ENCODE assay signal across 15 cellular contexts in genomic region chr3:46092704-46093085, GRCh38.
DNase-seq lines count a peak whose midpoint lies in the region; ATAC-seq and TF ChIP-seq lines count a peak whose summit lies in the region.
"Had no signal": no experiment of that assay in that cellular context is flagged by ENCODE, and none has a peak within 500 bp of the region (broad histone marks: within the 10 kb centered on the region; RNA-seq: fewer than 3 reads in every experiment).

No MANE protein-coding gene starts in this region.

- H2BK15ac ChIP-seq in mesendoderm (replicated peaks; ENCODE audit: low read depth): no peak overlapping the region

- H3K4ac ChIP-seq in mesendoderm (ENCODE audit: low read depth, low read length): no peak overlapping the region

- DNase-seq in germinal center (ENCODE audit: low spot score): peak; percentile 49
- no peak for DNase-seq in nephron progenitor cell
- DNase-seq in mesendoderm: no peak
- DNase-seq in NCI-H510A (lab: John Stamatoyannopoulos, UW): no peak
- DNase-seq: activated CD4-positive, alpha-beta T cell treated with anti-CD3 and anti-CD28 coated beads for 36 hours; CD4-positive, CD25-positive, alpha-beta regulatory T cell; kidney; NCI-H2029 treated with DMSO at 0.1 percent for 48 hours; sigmoid colon had no signal

- no peak overlapping the region for H2BK120ac ChIP-seq in mesendoderm (ENCODE audit: low read depth, low read length)

- no peak overlapping the region for H3K27ac Mint-ChIP-seq in nephron progenitor cell
- H3K27ac Mint-ChIP-seq: activated CD4-positive, alpha-beta T cell treated with anti-CD3 and anti-CD28 coated beads for 36 hours had no signal

- H3K23ac ChIP-seq in mesendoderm (ENCODE audit: low read length): no peak overlapping the region

- H3K79me2 ChIP-seq in mesendoderm (ENCODE audit: control insufficient read depth, insufficient read depth, low read length): no peaks in the 10 kb centered on the region

- no CpG with 5 or more reads among the region's 2 CpGs for WGBS in mesendoderm (ENCODE audit: extremely low coverage, insufficient coverage, low lambda C conversion rate)

- no peak overlapping the region for H4K5ac ChIP-seq in mesendoderm (ENCODE audit: low read length)

- no peak overlapping the region for H3K27ac ChIP-seq in mesendoderm (ENCODE audit: low read depth, low read length)
- H3K27ac ChIP-seq: gastroesophageal sphincter, sigmoid colon had no signal

- H3K56ac ChIP-seq in mesendoderm (ENCODE audit: low read length): no peak overlapping the region

- no peaks in the 10 kb centered on the region for H3K79me1 ChIP-seq in mesendoderm (ENCODE audit: low read length)

- H3K27me3 Mint-ChIP-seq in nephron progenitor cell (ENCODE audit: low read depth, poor library complexity): peaks cover 19% of the 10 kb centered on the region
- H3K27me3 Mint-ChIP-seq: CD4-positive, CD25-positive, alpha-beta regulatory T cell had no signal

- H3K18ac ChIP-seq in mesendoderm (ENCODE audit: low read length): no peak overlapping the region

- no peak for TF ChIP-seq CTCF in nephron progenitor cell (IDR thresholded peaks at IDR 0.05)

- H3K4me1 Mint-ChIP-seq in nephron progenitor cell: no peaks in the 10 kb centered on the region

- H3K9ac ChIP-seq in mesendoderm (ENCODE audit: low read length): no peak overlapping the region

- H3K4me1 ChIP-seq in mesendoderm (ENCODE audit: control insufficient read depth, low read depth, low read length): no peaks in the 10 kb centered on the region

- no peaks in the 10 kb centered on the region for H3K27me3 ChIP-seq in mesendoderm (ENCODE audit: insufficient read depth, low read length, poor library complexity)
- H3K27me3 ChIP-seq: gastroesophageal sphincter, sigmoid colon had no signal

- no peak overlapping the region for H2BK5ac ChIP-seq in mesendoderm (ENCODE audit: low read length)

- H3K36me3 ChIP-seq in mesendoderm (ENCODE audit: control insufficient read depth, insufficient read depth, low read length): no peaks in the 10 kb centered on the region
- H3K36me3 ChIP-seq: gastroesophageal sphincter, sigmoid colon had no signal

- no peak overlapping the region for H3K4me2 ChIP-seq in mesendoderm (ENCODE audit: low read length)

- ATAC-seq in GM18502 (IDR thresholded peaks at IDR 0.05; ENCODE audit: poor library complexity, unreplicated experiment) (peak; percentile 32), GM21367 (IDR thresholded peaks at IDR 0.05; ENCODE audit: unreplicated experiment) (peak; percentile 37), HG03354 (IDR thresholded peaks at IDR 0.05; ENCODE audit: poor library complexity, severe bottlenecking, unreplicated experiment) (peak; percentile 48), GM19452 (IDR thresholded peaks at IDR 0.05; ENCODE audit: unreplicated experiment) (no peak)
- ATAC-seq: activated CD4-positive, alpha-beta T cell treated with anti-CD3 and anti-CD28 coated beads for 36 hours; gastroesophageal sphincter; HepG2 had no signal

- H3K4me3 ChIP-seq in mesendoderm (ENCODE audit: low read length): no peak overlapping the region
- H3K4me3 ChIP-seq: gastroesophageal sphincter, sigmoid colon had no signal

- H3K36me3 Mint-ChIP-seq in nephron progenitor cell (ENCODE audit: low read depth): no peaks in the 10 kb centered on the region
- H3K36me3 Mint-ChIP-seq: CD4-positive, CD25-positive, alpha-beta regulatory T cell had no signal

- no peak overlapping the region for H3K4me3 Mint-ChIP-seq in nephron progenitor cell
- H3K4me3 Mint-ChIP-seq: activated CD4-positive, alpha-beta T cell treated with anti-CD3 and anti-CD28 coated beads for 36 hours; CD4-positive, CD25-positive, alpha-beta regulatory T cell had no signal

- no peak overlapping the region for H4K8ac ChIP-seq in mesendoderm (ENCODE audit: low read depth, low read length)

- no peaks in the 10 kb centered on the region for H3K9me3 Mint-ChIP-seq in nephron progenitor cell
- H3K9me3 Mint-ChIP-seq: CD4-positive, CD25-positive, alpha-beta regulatory T cell had no signal

- no peak overlapping the region for H2AK5ac ChIP-seq in mesendoderm (ENCODE audit: low read length)
